27 cellular contexts compared by ENCODE assay signal in genomic region chr3:7270731-7271130, GRCh38.
"Had no signal": no experiment of that assay in that cellular context is flagged by ENCODE, and none has a peak within 500 bp of the region (broad histone marks: within the 10 kb centered on the region; RNA-seq: fewer than 3 reads in every experiment).

No MANE protein-coding gene starts in this region.

- H3K9me3 Mint-ChIP-seq: activated CD4-positive, alpha-beta T cell treated with anti-CD3 and anti-CD28 coated beads, Interleukin-2, amount 10 ng/mL, durations not matched to agents 7 days and 5 days; activated T-cell treated with anti-CD3 and anti-CD28 coated beads, Interleukin-2, amount 50 U/mL, for 24 hours had no signal

- H3K4me3 Mint-ChIP-seq: activated CD4-positive, alpha-beta memory T cell treated with anti-CD3 and anti-CD28 coated beads, Interleukin-2, amount 10 ng/mL, durations not matched to agents 7 days and 5 days; activated CD4-positive, alpha-beta T cell treated with anti-CD3 and anti-CD28 coated beads, Interleukin-2, amount 10 ng/mL, durations not matched to agents 7 days and 5 days; activated naive CD8-positive, alpha-beta T cell; activated T-cell treated with anti-CD3 and anti-CD28 coated beads, Interleukin-2, amount 50 U/mL, for 24 hours; activated T-cell treated with anti-CD3 and anti-CD28 coated beads, Interleukin-2, amount 50 U/mL, for 72 hours; dendritic cell treated with granulocyte-macrophage colony-stimulating factor and Interleukin-4, amounts not matched to agents 40 ng/mL and 50 ng/mL, for 4 days; WTC11 had no signal

- H3K36me3 Mint-ChIP-seq: activated naive CD8-positive, alpha-beta T cell; WTC11 had no signal

- ATAC-seq: activated T-cell treated with anti-CD3 and anti-CD28 coated beads, Interleukin-2, amount 50 U/mL, for 72 hours; body of pancreas; gastroesophageal sphincter; WTC11 had no signal

- H3K9me3 ChIP-seq: body of pancreas, esophagus muscularis mucosa, gastroesophageal sphincter had no signal

- H3K4me3 ChIP-seq: body of pancreas, coronary artery, dorsolateral prefrontal cortex, esophagus muscularis mucosa, gastroesophageal sphincter had no signal

- H3K27me3 Mint-ChIP-seq: activated CD4-positive, alpha-beta memory T cell treated with anti-CD3 and anti-CD28 coated beads, Interleukin-2, amount 10 ng/mL, durations not matched to agents 7 days and 5 days; activated CD4-positive, alpha-beta T cell treated with anti-CD3 and anti-CD28 coated beads, Interleukin-2, amount 10 ng/mL, durations not matched to agents 7 days and 5 days; activated naive CD8-positive, alpha-beta T cell; activated T-cell treated with anti-CD3 and anti-CD28 coated beads, Interleukin-2, amount 50 U/mL, for 24 hours; dendritic cell treated with granulocyte-macrophage colony-stimulating factor and Interleukin-4, amounts not matched to agents 40 ng/mL and 50 ng/mL, for 4 days had no signal

- H3K27ac Mint-ChIP-seq: activated CD4-positive, alpha-beta memory T cell treated with anti-CD3 and anti-CD28 coated beads, Interleukin-2, amount 10 ng/mL, durations not matched to agents 7 days and 5 days; activated CD4-positive, alpha-beta T cell treated with anti-CD3 and anti-CD28 coated beads, Interleukin-2, amount 10 ng/mL, durations not matched to agents 7 days and 5 days; activated naive CD8-positive, alpha-beta T cell; activated T-cell treated with anti-CD3 and anti-CD28 coated beads, Interleukin-2, amount 50 U/mL, for 24 hours; activated T-cell treated with anti-CD3 and anti-CD28 coated beads, Interleukin-2, amount 50 U/mL, for 72 hours; dendritic cell treated with granulocyte-macrophage colony-stimulating factor and Interleukin-4, amounts not matched to agents 40 ng/mL and 50 ng/mL, for 4 days; WTC11 had no signal

- DNase-seq: activated CD4-positive, alpha-beta memory T cell treated with anti-CD3 and anti-CD28 coated beads, Interleukin-2, amount 10 ng/mL, durations not matched to agents 7 days and 5 days; activated CD4-positive, alpha-beta T cell treated with anti-CD3 and anti-CD28 coated beads for 1 hour; activated CD4-positive, alpha-beta T cell treated with anti-CD3 and anti-CD28 coated beads for 4 hours; activated CD4-positive, alpha-beta T cell treated with anti-CD3 and anti-CD28 coated beads, Interleukin-2, amount 10 ng/mL, durations not matched to agents 7 days and 5 days; activated CD4-positive, alpha-beta T cell treated with anti-CD3 and anti-CD28 coated beads, Interleukin-2, amount 50 U/mL, for 4 hours; activated CD8-positive, alpha-beta memory T cell treated with anti-CD3 and anti-CD28 coated beads, Interleukin-2, amount 50 U/mL, for 48 hours; activated gamma-delta T cell; activated naive CD4-positive, alpha-beta T cell; activated naive CD4-positive, alpha-beta T cell treated with anti-CD3 and anti-CD28 coated beads, Interleukin-2, amount 50 U/mL, for 16 hours; activated T-cell treated with anti-CD3 and anti-CD28 coated beads for 4 hours; activated T-cell treated with anti-CD3 and anti-CD28 coated beads, Interleukin-2, amount 50 U/mL, for 24 hours; activated T-cell treated with anti-CD3 and anti-CD28 coated beads, Interleukin-2, amount 50 U/mL, for 72 hours; amniotic stem cell; body of pancreas; caudate nucleus; dorsolateral prefrontal cortex; effector memory CD4-positive, alpha-beta T cell; erythroblast; foreskin melanocyte; T-helper 2 cell had no signal

- H3K4me1 Mint-ChIP-seq: activated CD4-positive, alpha-beta memory T cell treated with anti-CD3 and anti-CD28 coated beads, Interleukin-2, amount 10 ng/mL, durations not matched to agents 7 days and 5 days; activated CD4-positive, alpha-beta T cell treated with anti-CD3 and anti-CD28 coated beads, Interleukin-2, amount 10 ng/mL, durations not matched to agents 7 days and 5 days had no signal

- H3K27me3 ChIP-seq: body of pancreas, dorsolateral prefrontal cortex, esophagus muscularis mucosa, gastroesophageal sphincter had no signal

- H3K36me3 ChIP-seq: esophagus muscularis mucosa, gastroesophageal sphincter had no signal

- H3K27ac ChIP-seq: body of pancreas, coronary artery, esophagus muscularis mucosa, gastroesophageal sphincter, VCaP had no signal

- H3K4me1 ChIP-seq: body of pancreas, esophagus muscularis mucosa, gastroesophageal sphincter had no signal
